Comparison of ENCODE assay signal across 16 cellular contexts in genomic region chr1:154453155-154453554, GRCh38. TPM values are rescaled to one million over a fixed set of nuclear protein-coding genes. Genes with fewer than 3 reads are reported as not detected.
DNase-seq lines count a peak whose midpoint lies in the region; ATAC-seq and TF ChIP-seq lines count a peak whose summit lies in the region.
"Had no signal": no experiment of that assay in that cellular context is flagged by ENCODE, and none has a peak within 500 bp of the region (broad histone marks: within the 10 kb centered on the region; RNA-seq: fewer than 3 reads in every experiment).

No MANE protein-coding gene starts in this region.

- peak overlapping the region in 1 of 3 donors; percentile 16 for H3K4me3 Mint-ChIP-seq in T-cell
- H3K4me3 Mint-ChIP-seq in activated CD8-positive, alpha-beta memory T cell treated with anti-CD3 and anti-CD28 coated beads, Interleukin-2, amount 10 ng/mL, durations not matched to agents 7 days and 5 days: no peak overlapping the region

- H3K4me3 ChIP-seq in fibroblast of mammary gland (ENCODE audit: control insufficient read depth, low read depth, low read length) (peak overlapping the region; percentile 1), skeletal muscle satellite cell (ENCODE audit: low read length) (no peak overlapping the region), prostate gland (no peak overlapping the region)
- H3K4me3 ChIP-seq: cardiac muscle cell, Peyer's patch had no signal

- H3K27ac ChIP-seq in prostate gland: no peak overlapping the region
- H3K27ac ChIP-seq: cardiac muscle cell had no signal

- no peaks in the 10 kb centered on the region for H3K27me3 Mint-ChIP-seq in T-cell
- H3K27me3 Mint-ChIP-seq in activated CD8-positive, alpha-beta memory T cell treated with anti-CD3 and anti-CD28 coated beads, Interleukin-2, amount 10 ng/mL, durations not matched to agents 7 days and 5 days: peaks cover 60% of the 10 kb centered on the region

- peak overlapping the region; percentile 51 for H3K4me2 ChIP-seq in skeletal muscle satellite cell (ENCODE audit: low read length)

- peaks cover 24 to 27% (median 25%) of the 10 kb centered on the region in 3 donors for H3K4me1 Mint-ChIP-seq in T-cell
- peaks cover 16% of the 10 kb centered on the region for H3K4me1 Mint-ChIP-seq in activated CD8-positive, alpha-beta memory T cell treated with anti-CD3 and anti-CD28 coated beads, Interleukin-2, amount 10 ng/mL, durations not matched to agents 7 days and 5 days

- CTCF ChIA-PET in T-cell (lab: Charles Lee): no interaction called here
- CTCF ChIA-PET in activated CD8-positive, alpha-beta memory T cell treated with anti-CD3 and anti-CD28 coated beads, Interleukin-2, amount 10 ng/mL, durations not matched to agents 7 days and 5 days (lab: Charles Lee): interaction anchor here (0.6 kb wide), 1 partner anchor 27 kb away, joined by 3 read pairs; no protein-coding TSS in a partner anchor

- H3K9me3 ChIP-seq in skeletal muscle satellite cell (replicated peaks; ENCODE audit: low read length): no peaks in the 10 kb centered on the region
- no peaks in the 10 kb centered on the region for H3K9me3 ChIP-seq in prostate gland
- H3K9me3 ChIP-seq: Peyer's patch had no signal

- peaks cover 53% of the 10 kb centered on the region for H3K36me3 Mint-ChIP-seq in T-cell
- H3K36me3 Mint-ChIP-seq in activated CD8-positive, alpha-beta memory T cell treated with anti-CD3 and anti-CD28 coated beads, Interleukin-2, amount 10 ng/mL, durations not matched to agents 7 days and 5 days: no peaks in the 10 kb centered on the region

- no peaks in the 10 kb centered on the region for H3K9me3 Mint-ChIP-seq in T-cell
- no peaks in the 10 kb centered on the region for H3K9me3 Mint-ChIP-seq in activated CD8-positive, alpha-beta memory T cell treated with anti-CD3 and anti-CD28 coated beads, Interleukin-2, amount 10 ng/mL, durations not matched to agents 7 days and 5 days (ENCODE audit: low read depth)

- intact Hi-C loops in prostate gland (cut with DNase I): no loop called here

- H3K36me3 ChIP-seq in skeletal muscle satellite cell (ENCODE audit: insufficient read depth, low read length): peaks cover 16% of the 10 kb centered on the region
- H3K36me3 ChIP-seq in prostate gland: no peaks in the 10 kb centered on the region
- H3K36me3 ChIP-seq: cardiac muscle cell had no signal

- H3K4me1 ChIP-seq in skeletal muscle satellite cell (ENCODE audit: control insufficient read depth, insufficient read depth, low read length) (peaks cover 11% of the 10 kb centered on the region), prostate gland (replicated peaks) (no peaks in the 10 kb centered on the region)
- H3K4me1 ChIP-seq: Peyer's patch had no signal

- TF ChIP-seq CTCF in fibroblast of mammary gland (conservative IDR thresholded peaks at IDR 0.05; ENCODE audit: control insufficient read depth, insufficient read depth, low read depth, low read length): no peak
- TF ChIP-seq CTCF in prostate gland (IDR thresholded peaks at IDR 0.05): no peak

- H3K27ac Mint-ChIP-seq in T-cell: peak overlapping the region; percentile 88
- H3K27ac Mint-ChIP-seq in activated CD8-positive, alpha-beta memory T cell treated with anti-CD3 and anti-CD28 coated beads, Interleukin-2, amount 10 ng/mL, durations not matched to agents 7 days and 5 days: no peak overlapping the region

- H3K9ac ChIP-seq in skeletal muscle satellite cell (ENCODE audit: low read depth, low read length): no peak overlapping the region

- TF ChIP-seq POLR2A in prostate gland (IDR thresholded peaks at IDR 0.05): no peak

- POLR2A ChIA-PET in T-cell (lab: Charles Lee): no interaction called here

- H3K27me3 ChIP-seq in skeletal muscle satellite cell (ENCODE audit: control insufficient read depth, insufficient read depth, low read length) (no peaks in the 10 kb centered on the region), prostate gland (replicated peaks; ENCODE audit: insufficient read depth) (no peaks in the 10 kb centered on the region)
- H3K27me3 ChIP-seq: Peyer's patch had no signal

- WGBS in prostate gland: 90% methylated on average over 5 of the region's 5 CpGs

- DNase-seq in GM03348 (ENCODE audit: low spot score): peak; percentile 44
- no peak for DNase-seq in T-cell
- peak; percentile 38 for DNase-seq in fibroblast of mammary gland (ENCODE audit: low read depth)
- no peak for DNase-seq in activated CD8-positive, alpha-beta memory T cell treated with anti-CD3 and anti-CD28 coated beads, Interleukin-2, amount 10 ng/mL, durations not matched to agents 7 days and 5 days
- no peak for DNase-seq in NCI-H187 (lab: John Stamatoyannopoulos, UW)
- DNase-seq in NCI-H1694 (lab: John Stamatoyannopoulos, UW): no peak
- DNase-seq in prostate gland (ENCODE audit: low spot score): no peak
- DNase-seq: activated CD4-positive, CD25-positive, alpha-beta regulatory T cell; activated naive CD4-positive, alpha-beta T cell treated with anti-CD3 and anti-CD28 coated beads, Interleukin-2, amount 50 U/mL, for 16 hours; NCI-H1694 treated with DMSO at 0.1 percent for 48 hours; NCI-H524 treated with DMSO at 0.1 percent for 48 hours; Peyer's patch; stimulated activated CD4-positive, alpha-beta T cell treated with anti-CD3 and anti-CD28 coated beads, Interleukin-15, amount 100 ng/mL, for 24 hours had no signal

- no peak for ATAC-seq in T-cell (replicated peaks in 1 of 4)
- no peak for ATAC-seq in activated CD8-positive, alpha-beta memory T cell treated with anti-CD3 and anti-CD28 coated beads, Interleukin-2, amount 10 ng/mL, durations not matched to agents 7 days and 5 days

RNA-seq across cellular contexts. Expression of gene IL6R, which starts 48.0 kb away (rescaled TPM):
- total RNA-seq in T-cell (10 to 100 TPM; 76.0 to 87.9 (median 80.8) TPM), prostate gland (10 to 100 TPM; 70.1 to 80.7 TPM)
- total RNA-seq in skeletal muscle satellite cell (2012; rRNA removed): 10.3 and 13.7 TPM in 2 replicates
- under 1 TPM; 0.53 to 0.66 TPM for total RNA-seq in activated CD8-positive, alpha-beta memory T cell treated with anti-CD3 and anti-CD28 coated beads, Interleukin-2, amount 10 ng/mL, durations not matched to agents 7 days and 5 days

RNA-seq across cellular contexts. Expression of gene TDRD10, which starts 48.9 kb away (rescaled TPM):
- not detected for total RNA-seq in T-cell
- not detected in 2 replicates for total RNA-seq in skeletal muscle satellite cell (2012; rRNA removed)
- not detected for total RNA-seq in activated CD8-positive, alpha-beta memory T cell treated with anti-CD3 and anti-CD28 coated beads, Interleukin-2, amount 10 ng/mL, durations not matched to agents 7 days and 5 days
- 10 to 100 TPM in 1 of 2 donors, under 1 TPM in 1; 0.46 to 11.4 TPM for total RNA-seq in prostate gland
- total RNA-seq: T-helper 1 cell treated with Interleukin-12 subunit alpha and Interleukin-12 subunit beta and Interleukin-4 antibody, amounts not matched to agents 30 ng/mL and 1 ng/mL, for 36 hours had no signal

RNA-seq across cellular contexts. Expression of gene SHE, which starts 49.1 kb away (rescaled TPM):
- total RNA-seq in T-cell (under 1 TPM in 3 of 5 donors, not detected in 2; 0.06 to 0.07 (median 0.06) TPM), prostate gland (10 to 100 TPM in 1 of 2 donors, 1 to 10 TPM in 1; 5.4 to 29.9 TPM)
- total RNA-seq in skeletal muscle satellite cell (2012; rRNA removed): under 0.01 TPM in 2 replicates
- total RNA-seq in activated CD8-positive, alpha-beta memory T cell treated with anti-CD3 and anti-CD28 coated beads, Interleukin-2, amount 10 ng/mL, durations not matched to agents 7 days and 5 days: not detected
- total RNA-seq: T-helper 1 cell treated with Interleukin-12 subunit alpha and Interleukin-12 subunit beta and Interleukin-4 antibody, amounts not matched to agents 30 ng/mL and 1 ng/mL, for 36 hours had no signal

Comparison
In these comparisons a context has a peak if more than half of its experiments do, and no peak if none do; other contexts are left out.
1. DNase-seq: peak in GM03348 (single experiment) and fibroblast of mammary gland (single experiment); none in T-cell (0 of 34), activated CD8-positive, alpha-beta memory T cell treated with anti-CD3 and anti-CD28 coated beads, Interleukin-2, amount 10 ng/mL, durations not matched to agents 7 days and 5 days (single experiment), NCI-H187 (0 of 2), NCI-H1694 (single experiment) and prostate gland (single experiment).
2. RNA of gene IL6R, which starts 48.0 kb away (total RNA-seq): 76.0 to 87.9 TPM in T-cell and 70.1 to 80.7 TPM in prostate gland; 0.53 to 0.66 TPM in activated CD8-positive, alpha-beta memory T cell treated with anti-CD3 and anti-CD28 coated beads, Interleukin-2, amount 10 ng/mL, durations not matched to agents 7 days and 5 days; every median in the first group is over 10 times any median in the second.
3. RNA of gene SHE, which starts 49.1 kb away (total RNA-seq): 5.4 to 29.9 TPM in prostate gland; 0.06 to 0.07 TPM in T-cell and not detected in activated CD8-positive, alpha-beta memory T cell treated with anti-CD3 and anti-CD28 coated beads, Interleukin-2, amount 10 ng/mL, durations not matched to agents 7 days and 5 days; every median in the first group is over 4 times any median in the second.